In the genomic region with DNA sequence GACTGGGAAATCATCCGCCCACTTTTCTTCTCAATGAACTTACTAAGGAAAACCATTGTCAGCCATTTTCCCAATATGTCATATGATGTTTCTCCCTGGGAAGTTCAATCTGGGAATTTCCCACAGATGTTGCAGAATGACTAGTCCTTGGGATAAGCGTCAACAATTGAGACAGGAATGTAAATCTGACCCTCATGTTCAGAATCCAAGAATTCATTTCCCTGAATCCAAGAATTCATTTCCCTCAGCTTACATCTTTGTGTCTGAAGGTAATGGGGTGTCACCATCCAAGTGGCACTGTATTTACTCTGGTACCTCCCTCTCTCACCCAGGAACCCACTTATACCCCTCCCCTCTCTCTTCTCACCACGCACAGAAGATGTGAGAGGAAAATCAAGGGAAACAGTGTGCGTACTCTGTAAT, we compare ENCODE assay signal across 8 cellular contexts. TPM values are rescaled to one million over a fixed set of nuclear protein-coding genes. Genes with fewer than 3 reads are reported as not detected.
DNase-seq lines count a peak whose midpoint lies in the region; ATAC-seq and TF ChIP-seq lines count a peak whose summit lies in the region.

No MANE protein-coding gene starts in this region.

- H3K27ac Mint-ChIP-seq in T-helper 1 cell treated with Interleukin-12 subunit alpha and Interleukin-12 subunit beta and Interleukin-4 antibody, amounts not matched to agents 30 μg/mL and 1 μg/mL, for 36 hours: peak overlapping the region; percentile 10
- H3K27ac Mint-ChIP-seq in activated naive CD8-positive, alpha-beta T cell treated with anti-CD3 and anti-CD28 coated beads, Interleukin-2, amount 10 ng/mL, durations not matched to agents 7 days and 5 days: peak overlapping the region; percentile 96

- no peak for TF ChIP-seq CTCF in kidney epithelial cell (IDR thresholded peaks at IDR 0.05; ENCODE audit: insufficient read depth, low read length, poor library complexity, severe bottlenecking)

- POLR2A ChIA-PET in activated naive CD8-positive, alpha-beta T cell treated with anti-CD3 and anti-CD28 coated beads, Interleukin-2, amount 10 ng/mL, durations not matched to agents 7 days and 5 days (lab: Charles Lee): interaction anchor here (6.6 kb wide), 1 partner anchor 13 kb away, joined by 39 read pairs; no protein-coding TSS in a partner anchor

- no peaks in the 10 kb centered on the region for H3K27me3 ChIP-seq in kidney epithelial cell (ENCODE audit: control insufficient read depth, insufficient read depth, low read length)

- no peak for ATAC-seq in activated naive CD8-positive, alpha-beta T cell treated with anti-CD3 and anti-CD28 coated beads, Interleukin-2, amount 10 ng/mL, durations not matched to agents 7 days and 5 days (ENCODE audit: low read depth)
- ATAC-seq in HG02571 (IDR thresholded peaks at IDR 0.05; ENCODE audit: unreplicated experiment): no peak

- H3K36me3 ChIP-seq in kidney epithelial cell (ENCODE audit: control insufficient read depth, insufficient read depth, low read length): no peaks in the 10 kb centered on the region

- H3K4me3 ChIP-seq in kidney epithelial cell (ENCODE audit: low read depth, low read length): no peak overlapping the region

- no peak for DNase-seq in T-helper 1 cell
- no peak for DNase-seq in activated naive CD8-positive, alpha-beta T cell treated with anti-CD3 and anti-CD28 coated beads, Interleukin-2, amount 10 ng/mL, durations not matched to agents 7 days and 5 days
- peak; percentile 86 for DNase-seq in kidney epithelial cell (ENCODE audit: low read depth)
- DNase-seq in stromal cell of bone marrow (ENCODE audit: low read depth): peak; percentile 87
- no peak for DNase-seq in stimulated activated CD4-positive, alpha-beta T cell treated with anti-CD3 and anti-CD28 coated beads, Interleukin-4, amount 100 ng/mL, for 24 hours
- DNase-seq in mucosa of gallbladder (ENCODE audit: low spot score): no peak

- peaks cover 2% of the 10 kb centered on the region for H3K36me3 Mint-ChIP-seq in T-helper 1 cell treated with Interleukin-12 subunit alpha and Interleukin-12 subunit beta and Interleukin-4 antibody, amounts not matched to agents 30 μg/mL and 1 μg/mL, for 36 hours (ENCODE audit: low read depth)
- peaks cover 5% of the 10 kb centered on the region for H3K36me3 Mint-ChIP-seq in activated naive CD8-positive, alpha-beta T cell treated with anti-CD3 and anti-CD28 coated beads, Interleukin-2, amount 10 ng/mL, durations not matched to agents 7 days and 5 days

- no peaks in the 10 kb centered on the region for H3K9me3 Mint-ChIP-seq in T-helper 1 cell treated with Interleukin-12 subunit alpha and Interleukin-12 subunit beta and Interleukin-4 antibody, amounts not matched to agents 30 μg/mL and 1 μg/mL, for 36 hours
- H3K9me3 Mint-ChIP-seq in activated naive CD8-positive, alpha-beta T cell treated with anti-CD3 and anti-CD28 coated beads, Interleukin-2, amount 10 ng/mL, durations not matched to agents 7 days and 5 days: no peaks in the 10 kb centered on the region

- peaks cover 55% of the 10 kb centered on the region for H3K4me1 Mint-ChIP-seq in T-helper 1 cell treated with Interleukin-12 subunit alpha and Interleukin-12 subunit beta and Interleukin-4 antibody, amounts not matched to agents 30 μg/mL and 1 μg/mL, for 36 hours (ENCODE audit: low read depth)
- peaks cover 70% of the 10 kb centered on the region for H3K4me1 Mint-ChIP-seq in activated naive CD8-positive, alpha-beta T cell treated with anti-CD3 and anti-CD28 coated beads, Interleukin-2, amount 10 ng/mL, durations not matched to agents 7 days and 5 days

- H3K4me3 Mint-ChIP-seq in T-helper 1 cell treated with Interleukin-12 subunit alpha and Interleukin-12 subunit beta and Interleukin-4 antibody, amounts not matched to agents 30 μg/mL and 1 μg/mL, for 36 hours: peak overlapping the region; percentile 25
- H3K4me3 Mint-ChIP-seq in activated naive CD8-positive, alpha-beta T cell treated with anti-CD3 and anti-CD28 coated beads, Interleukin-2, amount 10 ng/mL, durations not matched to agents 7 days and 5 days: peak overlapping the region; percentile 89

- no peaks in the 10 kb centered on the region for H3K27me3 Mint-ChIP-seq in T-helper 1 cell treated with Interleukin-12 subunit alpha and Interleukin-12 subunit beta and Interleukin-4 antibody, amounts not matched to agents 30 μg/mL and 1 μg/mL, for 36 hours (ENCODE audit: low read depth)
- no peaks in the 10 kb centered on the region for H3K27me3 Mint-ChIP-seq in activated naive CD8-positive, alpha-beta T cell treated with anti-CD3 and anti-CD28 coated beads, Interleukin-2, amount 10 ng/mL, durations not matched to agents 7 days and 5 days

RNA-seq across cellular contexts. Expression of gene KLF9, which starts 7.4 kb away (rescaled TPM):
- 10 to 100 TPM; 16.2 TPM for total RNA-seq in activated naive CD8-positive, alpha-beta T cell treated with anti-CD3 and anti-CD28 coated beads, Interleukin-2, amount 10 ng/mL, durations not matched to agents 7 days and 5 days
- total RNA-seq in kidney epithelial cell (9.7 and 11.0 TPM in 2 replicates), mucosa of gallbladder (40.9 TPM)

Comparison
In these comparisons a context has a peak if more than half of its experiments do, and no peak if none do; other contexts are left out.
1. DNase-seq: peak in kidney epithelial cell (single experiment) and stromal cell of bone marrow (single experiment); none in T-helper 1 cell (0 of 5), activated naive CD8-positive, alpha-beta T cell treated with anti-CD3 and anti-CD28 coated beads, Interleukin-2, amount 10 ng/mL, durations not matched to agents 7 days and 5 days (single experiment), stimulated activated CD4-positive, alpha-beta T cell treated with anti-CD3 and anti-CD28 coated beads, Interleukin-4, amount 100 ng/mL, for 24 hours (single experiment) and mucosa of gallbladder (single experiment).